16 cellular contexts compared by ENCODE assay signal in genomic region chr16:87471278-87472141, GRCh38. TPM values are rescaled to one million over a fixed set of nuclear protein-coding genes. Genes with fewer than 3 reads are reported as not detected.
DNase-seq lines count a peak whose midpoint lies in the region; ATAC-seq, FAIRE-seq and TF ChIP-seq lines count a peak whose summit lies in the region.
"Had no signal": no experiment of that assay in that cellular context is flagged by ENCODE, and none has a peak within 500 bp of the region (broad histone marks: within the 10 kb centered on the region; RNA-seq: fewer than 3 reads in every experiment).

No MANE protein-coding gene starts in this region.

- peaks cover 19% of the 10 kb centered on the region for H3K36me3 Mint-ChIP-seq in CD4-positive, CD25-positive, alpha-beta regulatory T cell

- FAIRE-seq in K562 (lab: Jason Lieb, UNC) = no peak
- FAIRE-seq: HTR-8/SVneo had no signal

- H4K20me1 ChIP-seq in K562 (replicated peaks; ENCODE audit: control insufficient read depth, insufficient read depth, low read length) = peaks cover 5% of the 10 kb centered on the region; the same call in 1 of the 2 replicates

- no peak overlapping the region for H3K4me2 ChIP-seq in K562 (ENCODE audit: insufficient read depth, low read length)

- peak overlapping the region; percentile 22 to 62 (median 36) for H3K4me3 Mint-ChIP-seq in CD4-positive, CD25-positive, alpha-beta regulatory T cell
- H3K4me3 Mint-ChIP-seq: activated CD8-positive, alpha-beta T cell treated with anti-CD3 and anti-CD28 coated beads, Interleukin-2, amount 10 ng/mL, durations not matched to agents 7 days and 5 days; central memory CD8-positive, alpha-beta T cell had no signal

- DNase-seq in CD4-positive, CD25-positive, alpha-beta regulatory T cell = no peak
- no peak for DNase-seq in K562 (ENCODE audit: extremely low read depth in 1 of 4, low spot score in 3 of 4)
- peak in 1 of 3 donors; percentile 35 for DNase-seq in right cardiac atrium
- DNase-seq in lower leg skin (ENCODE audit: low spot score in 2 of 2) = no peak
- DNase-seq: activated CD8-positive, alpha-beta T cell treated with anti-CD3 and anti-CD28 coated beads, Interleukin-2, amount 10 ng/mL, durations not matched to agents 7 days and 5 days; activated gamma-delta T cell treated with Interleukin-2 at 50 U/mL for 16 hours; NCI-H1092 treated with DMSO at 0.1 percent for 48 hours; RPMI8226; T-helper 9 cell had no signal

- H3K36me3 ChIP-seq in CD4-positive, CD25-positive, alpha-beta regulatory T cell (ENCODE audit: control insufficient read depth, insufficient read depth, low read length) = peaks cover 12% of the 10 kb centered on the region
- H3K36me3 ChIP-seq in K562 (ENCODE audit: control insufficient read depth, insufficient read depth, low read length) (no peaks in the 10 kb centered on the region), skeletal muscle tissue (ENCODE audit: control insufficient read depth in 3 of 3, insufficient read depth in 3 of 3, low read length in 3 of 3) (peaks cover 0 to 2% (median 0%) of the 10 kb centered on the region in 3 donors)

- peak overlapping the region; percentile 20 to 76 (median 37) for H3K27ac Mint-ChIP-seq in CD4-positive, CD25-positive, alpha-beta regulatory T cell
- H3K27ac Mint-ChIP-seq: activated CD8-positive, alpha-beta T cell treated with anti-CD3 and anti-CD28 coated beads, Interleukin-2, amount 10 ng/mL, durations not matched to agents 7 days and 5 days had no signal

- no peak overlapping the region for H2AFZ ChIP-seq in K562 (ENCODE audit: low read depth, low read length)

- POLR2A ChIA-PET in K562 (lab: Yijun Ruan, JAX) = interaction anchor here (1.2 to 1.9 kb wide), 2 partner anchors 8 to 10 kb away, joined by 3 to 7 read pairs; no protein-coding TSS in a partner anchor

- peak overlapping the region; percentile 0 for H3K4me3 ChIP-seq in CD4-positive, CD25-positive, alpha-beta regulatory T cell (ENCODE audit: low read depth, low read length)
- H3K4me3 ChIP-seq in K562 = no peak overlapping the region
- no peak overlapping the region for H3K4me3 ChIP-seq in right cardiac atrium (ENCODE audit: low read length)
- H3K4me3 ChIP-seq in skeletal muscle tissue (ENCODE audit: low read length in 3 of 3) = no peak overlapping the region
- no peak overlapping the region for H3K4me3 ChIP-seq in lower leg skin (ENCODE audit: low read depth, poor library complexity, severe bottlenecking)
- H3K4me3 ChIP-seq: HAP-1 had no signal

- no peaks in the 10 kb centered on the region for H3K9me1 ChIP-seq in K562 (ENCODE audit: control insufficient read depth, insufficient read depth, low read length)

- peaks cover 24% of the 10 kb centered on the region for H3K4me1 ChIP-seq in CD4-positive, CD25-positive, alpha-beta regulatory T cell (ENCODE audit: control insufficient read depth, insufficient read depth, low read length, poor library complexity, severe bottlenecking)
- peaks cover 7 to 10% of the 10 kb centered on the region in 2 experiments for H3K4me1 ChIP-seq in K562 (replicated peaks in 1 of 2; ENCODE audit: control insufficient read depth in 2 of 2, insufficient read depth in 2 of 2, low read length in 2 of 2)
- H3K4me1 ChIP-seq in right cardiac atrium (ENCODE audit: control insufficient read depth, insufficient read depth, low read length) = peaks cover 9% of the 10 kb centered on the region
- H3K4me1 ChIP-seq in skeletal muscle tissue (ENCODE audit: control insufficient read depth in 3 of 3, insufficient read depth in 3 of 3, low read length in 3 of 3) = peaks cover 41 to 47% (median 43%) of the 10 kb centered on the region in 3 donors

- intact Hi-C loops in K562 (cut with micrococcal nuclease) = no loop called here
- intact Hi-C loops in right cardiac atrium (cut with DNase I) = no loop called here
- intact Hi-C loops in lower leg skin (cut with DNase I; ENCODE audit: low total_unique reads) = no loop called here

- BruUV-seq in K562 (replicated peaks; lab: Mats Ljungman, UMichigan) = no TSS peak

- in situ Hi-C loops in K562 (cut with MboI) = no loop called here

- peaks cover 17% of the 10 kb centered on the region; the same call in 2 of the 3 replicates for H3K79me2 ChIP-seq in K562 (ENCODE audit: control insufficient read depth, insufficient read depth, low read length)

- no peak for TF ChIP-seq RAD21 in K562 (CRISPR knock-in tag; conservative IDR thresholded peaks at IDR 0.05 in 1 of 2, IDR thresholded peaks at IDR 0.05 in 1 of 2)

- H3K27me3 ChIP-seq in CD4-positive, CD25-positive, alpha-beta regulatory T cell (ENCODE audit: control insufficient read depth, insufficient read depth, low read length) = no peaks in the 10 kb centered on the region
- H3K27me3 ChIP-seq in K562 (ENCODE audit: control insufficient read depth in 2 of 2, insufficient read depth in 2 of 2, low read length in 2 of 2) (no peaks in the 10 kb centered on the region), right cardiac atrium (ENCODE audit: control insufficient read depth, insufficient read depth) (no peaks in the 10 kb centered on the region), skeletal muscle tissue (ENCODE audit: control insufficient read depth in 3 of 3, insufficient read depth in 3 of 3, low read length in 3 of 3) (no peaks in the 10 kb centered on the region)

- H3K9me3 ChIP-seq in CD4-positive, CD25-positive, alpha-beta regulatory T cell (ENCODE audit: control insufficient read depth in 2 of 2, low read length in 2 of 2) = no peaks in the 10 kb centered on the region
- H3K9me3 ChIP-seq in K562 (replicated peaks; ENCODE audit: control insufficient read depth, insufficient read depth, low read depth, low read length) = no peaks in the 10 kb centered on the region
- no peaks in the 10 kb centered on the region for H3K9me3 ChIP-seq in right cardiac atrium (ENCODE audit: control insufficient read depth, low read length)
- H3K9me3 ChIP-seq in skeletal muscle tissue (ENCODE audit: control insufficient read depth in 3 of 3, low read length in 3 of 3) = no peaks in the 10 kb centered on the region
- H3K9me3 ChIP-seq: HAP-1 had no signal

- H3K27ac ChIP-seq in CD4-positive, CD25-positive, alpha-beta regulatory T cell (ENCODE audit: insufficient read depth, low read length, poor library complexity, severe bottlenecking) = no peak overlapping the region
- H3K27ac ChIP-seq in K562 (ENCODE audit: extremely low read depth, low read depth, low read length) (no peak overlapping the region), right cardiac atrium (ENCODE audit: low read length) (no peak overlapping the region), skeletal muscle tissue (ENCODE audit: low read depth, low read length) (peak overlapping the region; percentile 52)

- WGBS in K562 (ENCODE audit: insufficient coverage, low coverage, missing lambda C conversion rate) = 55% methylated on average over 12 of the region's 13 CpGs
- 61% methylated on average over 13 of the region's 13 CpGs for WGBS in right cardiac atrium
- 60 to 64% methylated on average over 13 of the region's 13 CpGs for WGBS in lower leg skin, 2 donors

- CTCF ChIA-PET in K562 (lab: Yijun Ruan, JAX; ENCODE audit: low intra/inter-chr PET ratio) = no interaction called here

- ATAC-seq in CD4-positive, CD25-positive, alpha-beta regulatory T cell (ENCODE audit: low read depth in 2 of 2) = no peak
- ATAC-seq in K562 (peak; percentile 29; the same call in 2 of the 3 replicates), right cardiac atrium (peak; percentile 15 to 31), GM21723 (IDR thresholded peaks at IDR 0.05; ENCODE audit: unreplicated experiment) (no peak), HG03175 (IDR thresholded peaks at IDR 0.05; ENCODE audit: unreplicated experiment) (no peak), GM21526 (IDR thresholded peaks at IDR 0.05; ENCODE audit: low FRiP score, unreplicated experiment) (no peak)
- ATAC-seq: activated CD8-positive, alpha-beta T cell treated with anti-CD3 and anti-CD28 coated beads, Interleukin-2, amount 10 ng/mL, durations not matched to agents 7 days and 5 days had no signal

- TF ChIP-seq POLR2A in K562 (conservative IDR thresholded peaks at IDR 0.05) = no peak
- TF ChIP-seq POLR2A in lower leg skin (IDR thresholded peaks at IDR 0.05) = no peak

- H3K9ac ChIP-seq in K562 (ENCODE audit: insufficient read depth in 1 of 2, low read depth in 2 of 2, low read length in 2 of 2) (no peak overlapping the region), skeletal muscle tissue (ENCODE audit: low read depth in 1 of 3, low read length in 3 of 3) (no peak overlapping the region)

- H3K27me3 Mint-ChIP-seq in CD4-positive, CD25-positive, alpha-beta regulatory T cell = no peaks in the 10 kb centered on the region
- H3K27me3 Mint-ChIP-seq: central memory CD8-positive, alpha-beta T cell had no signal

- H3K4me1 Mint-ChIP-seq in CD4-positive, CD25-positive, alpha-beta regulatory T cell = peaks cover 6 to 84% (median 36%) of the 10 kb centered on the region in 4 donors

- TF ChIP-seq CTCF in K562 (IDR thresholded peaks at IDR 0.05 in 2 of 3, conservative IDR thresholded peaks at IDR 0.05 in 1 of 3; ENCODE audit: insufficient read depth in 2 of 3, low read depth in 1 of 3, low read length in 3 of 3) (no peak), lower leg skin (IDR thresholded peaks at IDR 0.05) (no peak)

- no peak for TF ChIP-seq EP300 in K562 (IDR thresholded peaks at IDR 0.05; ENCODE audit: low read length)

- H3K9me3 Mint-ChIP-seq in CD4-positive, CD25-positive, alpha-beta regulatory T cell = no peaks in the 10 kb centered on the region
- H3K9me3 Mint-ChIP-seq: central memory CD8-positive, alpha-beta T cell had no signal

RNA-seq across cellular contexts. Expression of gene ZCCHC14, which starts 21.3 kb away (rescaled TPM):
- 33.7 TPM for total RNA-seq in CD4-positive, CD25-positive, alpha-beta regulatory T cell
- polyA plus RNA-seq in CD4-positive, CD25-positive, alpha-beta regulatory T cell = 1 to 10 TPM; 1.6 to 2.2 (median 1.8) TPM
- 12.3 and 12.8 TPM in 2 replicates for total RNA-seq in K562 (2011; cell fraction: chromatin; rRNA removed; ENCODE audit: low replicate concordance)
- total RNA-seq in K562 (2011; cell fraction: nucleolus; rRNA removed) = 8.2 and 10.7 TPM in 2 replicates
- total RNA-seq in K562 (2011; cell fraction: nucleoplasm; rRNA removed) = 7.7 and 8.7 TPM in 2 replicates
- 3.0 and 3.6 TPM in 2 replicates for total RNA-seq in K562 (2014; rRNA removed)
- 2.1 and 2.3 TPM in 2 replicates for total RNA-seq in K562 (2014; rRNA removed; fragmentation: Illumina TruSeq; extraction: Trizol)
- 2.9 and 3.3 TPM in 2 replicates for total RNA-seq in K562 (2015; rRNA removed; fragmentation: Illumina TruSeq; extraction: Trizol)
- 12.4 and 12.8 TPM in 2 replicates for total RNA-seq in K562 (2021)
- polyA plus RNA-seq in K562 (2011; rRNA removed) = 1.8 and 2.4 TPM in 2 replicates
- polyA plus RNA-seq in K562 (2011; cell fraction: cytosol; rRNA removed) = 1.9 and 2.9 TPM in 2 replicates
- 8.2 and 15.7 TPM in 2 replicates for polyA plus RNA-seq in K562 (2011; cell fraction: nucleus; rRNA removed)
- polyA plus RNA-seq in K562 (2012) = 7.3 and 8.2 TPM in 2 replicates
- polyA plus RNA-seq in K562 (2014; fragmentation: Illumina TruSeq; extraction: Trizol) = 5.9 and 6.0 TPM in 2 replicates
- 1 to 10 TPM; 1.5 TPM for polyA plus RNA-seq in K562 (2014; fragmentation: Nextera tagmentation; extraction: Ambion mirVana)
- 5.1 and 5.5 TPM in 2 replicates for polyA plus RNA-seq in K562 (2014; rRNA removed)
- 2.8 and 3.0 TPM in 2 replicates for polyA minus RNA-seq in K562 (2011; rRNA and poly(A)+ RNA removed)
- 5.0 and 7.8 TPM in 2 replicates for polyA minus RNA-seq in K562 (2011; cell fraction: cytosol; rRNA and poly(A)+ RNA removed)
- polyA minus RNA-seq in K562 (2011; cell fraction: nucleus; rRNA and poly(A)+ RNA removed) = 6.2 and 6.7 TPM in 2 replicates
- 10 to 100 TPM; 21.9 to 29.4 (median 23.0) TPM for total RNA-seq in right cardiac atrium
- polyA plus RNA-seq in right cardiac atrium = 11.1 TPM
- total RNA-seq in skeletal muscle tissue = 11.5 TPM
- 10 to 100 TPM; 13.7 to 25.4 (median 23.6) TPM for total RNA-seq in lower leg skin

Comparison
In these comparisons a context has a peak if more than half of its experiments do, and no peak if none do; other contexts are left out.
1. ATAC-seq: peak in K562 (single experiment) and right cardiac atrium (2 of 2); none in CD4-positive, CD25-positive, alpha-beta regulatory T cell (0 of 2), GM21723 (single experiment), HG03175 (single experiment) and GM21526 (single experiment).